8 cellular contexts compared by ENCODE assay signal in the genomic region with DNA sequence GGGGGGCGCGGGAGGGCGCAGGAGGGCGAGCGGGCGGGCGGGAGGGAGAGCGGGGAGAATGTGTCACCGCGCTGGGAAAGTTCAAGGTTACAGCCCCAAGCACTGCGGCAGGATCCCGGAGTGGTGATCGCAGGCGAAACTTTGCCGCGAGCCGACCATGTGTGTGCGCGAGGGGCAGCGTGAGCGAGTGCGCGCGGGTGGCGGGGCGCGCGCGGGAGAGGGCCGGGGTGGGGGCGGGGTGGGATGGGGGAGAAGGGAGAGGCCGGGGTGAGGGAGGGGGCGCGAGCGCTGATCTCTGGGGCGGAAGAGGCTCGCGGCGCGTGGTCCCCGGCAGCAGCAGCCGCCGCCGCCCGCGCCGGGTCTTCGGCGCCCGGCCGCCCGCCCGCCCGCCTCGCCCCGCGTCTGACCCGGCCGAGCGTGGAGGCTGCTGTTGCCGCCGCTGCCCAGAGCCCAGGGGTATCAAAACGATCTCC. TPM values are rescaled to one million over a fixed set of nuclear protein-coding genes. Genes with fewer than 3 reads are reported as not detected.
DNase-seq lines count a peak whose midpoint lies in the region; ATAC-seq and TF ChIP-seq lines count a peak whose summit lies in the region.

A gene (minus strand): TSS at position 191 of the 473 bp plus-strand sequence. CDS start 630 bp downstream, outside the sequence.

- H3K27ac Mint-ChIP-seq in effector memory CD8-positive, alpha-beta T cell, result no peak within 1 kb of the TSS

- peaks cover 13 to 18% of the 10 kb centered on the region in 2 donors for H3K4me1 Mint-ChIP-seq in effector memory CD8-positive, alpha-beta T cell (ENCODE audit: low read depth in 2 of 2)

- peaks cover 43 to 54% of the 10 kb centered on the region in 2 donors for H3K27me3 Mint-ChIP-seq in effector memory CD8-positive, alpha-beta T cell

- H3K9me3 Mint-ChIP-seq in effector memory CD8-positive, alpha-beta T cell, result no peaks in the 10 kb centered on the region

- H3K27ac ChIP-seq in testis, result peak within 1 kb of the TSS; percentile 92 to 96

- H3K4me1 ChIP-seq in testis, result peaks cover 9% of the 10 kb centered on the region

- peak within 1 kb of the TSS; percentile 68 to 78 for H3K4me3 ChIP-seq in testis

- WGBS in testis, 2 donors, result 0 to 1% methylated on average over 9 to 54 of the region's 63 CpGs

- DNase-seq in stimulated activated CD4-positive, alpha-beta T cell treated with anti-CD3 and anti-CD28 coated beads, Interleukin-4, amount 100 ng/mL, for 1 hour, result peak; percentile 6
- no peak for DNase-seq in stimulated activated CD4-positive, alpha-beta T cell treated with anti-CD3 and anti-CD28 coated beads, Interleukin-12 subunit alpha, Interleukin-12 subunit beta, amount 100 ng/mL, for 4 hours
- DNase-seq in RPMI7951 (ENCODE audit: low read depth) (peak; percentile 67), lung microvascular endothelial cell (ENCODE audit: low read depth in 2 of 2) (peak; percentile 72 to 82), testis (peak; percentile 74), AG08395 (ENCODE audit: low spot score) (no peak)
- DNase-seq in effector memory CD8-positive, alpha-beta T cell, result no peak
- no peak for DNase-seq in stimulated activated naive CD4-positive, alpha-beta T cell (lab: John Stamatoyannopoulos, UW)

- intact Hi-C loops in testis (cut with DNase I; ENCODE audit: low total_unique reads), result no loop called here

- H3K9me3 ChIP-seq in testis, result no peaks in the 10 kb centered on the region

- H3K27me3 ChIP-seq in testis, result no peaks in the 10 kb centered on the region

- TF ChIP-seq POLR2A in testis (IDR thresholded peaks at IDR 0.05), result no peak

- H3K36me3 ChIP-seq in testis (ENCODE audit: low read depth, missing control alignments), result no peaks in the 10 kb centered on the region

- peak; percentile 19 for ATAC-seq in effector memory CD8-positive, alpha-beta T cell (replicated peaks)

- H3K4me3 Mint-ChIP-seq in effector memory CD8-positive, alpha-beta T cell, result peak within 1 kb of the TSS; percentile 87 to 88

- TF ChIP-seq CTCF in testis (IDR thresholded peaks at IDR 0.05), result no peak

- peaks cover 2% of the 10 kb centered on the region for H3K36me3 Mint-ChIP-seq in effector memory CD8-positive, alpha-beta T cell (ENCODE audit: insufficient read depth)

RNA-seq across cellular contexts. Expression of the gene that starts here (rescaled TPM):
- total RNA-seq in RPMI7951 (2014; rRNA removed; shearing (Covaris generic)), result 6.4 and 9.1 TPM in 2 replicates
- total RNA-seq in lung microvascular endothelial cell, result 111 and 164 TPM in 2 replicates
- total RNA-seq in testis, result 10 to 100 TPM; 23.1 to 34.7 TPM
- polyA plus RNA-seq in testis (ENCODE audit: insufficient read depth, low read depth, low replicate concordance), result 8.4 TPM

Comparison
In these comparisons a context has a peak if more than half of its experiments do, and no peak if none do; other contexts are left out.
1. DNase-seq: peak in stimulated activated CD4-positive, alpha-beta T cell treated with anti-CD3 and anti-CD28 coated beads, Interleukin-4, amount 100 ng/mL, for 1 hour (single experiment), RPMI7951 (single experiment), lung microvascular endothelial cell (2 of 2) and testis (single experiment); none in stimulated activated CD4-positive, alpha-beta T cell treated with anti-CD3 and anti-CD28 coated beads, Interleukin-12 subunit alpha, Interleukin-12 subunit beta, amount 100 ng/mL, for 4 hours (single experiment), effector memory CD8-positive, alpha-beta T cell (0 of 3), stimulated activated naive CD4-positive, alpha-beta T cell (0 of 6) and AG08395 (single experiment).